In genomic region chr9:5899292-5899691, GRCh38 we compare ENCODE assay signal across 2 cellular contexts.
TF ChIP-seq lines count a peak whose summit lies in the region.

No MANE protein-coding gene starts in this region.

TF ChIP-seq in HepG2, 621 proteins besides CTCF, POLR2A, EP300 and RAD21:
- no peak for TF ChIP-seq ZNF772 (CRISPR knock-in tag; IDR thresholded peaks at IDR 0.05)
- no peak for TF ChIP-seq DBP (CRISPR knock-in tag; IDR thresholded peaks at IDR 0.05; ENCODE audit: not compliant biosample characterization)
- TF ChIP-seq ZNF280B (CRISPR knock-in tag; IDR thresholded peaks at IDR 0.05; ENCODE audit: borderline replicate concordance): no peak
- TF ChIP-seq ZNF18 (CRISPR knock-in tag; IDR thresholded peaks at IDR 0.05; ENCODE audit: insufficient replicate concordance): no peak
- peak; percentile 26; the same call in 1 of the 2 replicates for TF ChIP-seq SMC3 (IDR thresholded peaks at IDR 0.05; ENCODE audit: low read length)
- no peak for TF ChIP-seq ARNTL (CRISPR knock-in tag; IDR thresholded peaks at IDR 0.05)
- no peak for TF ChIP-seq ZNF235 (CRISPR knock-in tag; IDR thresholded peaks at IDR 0.05; ENCODE audit: borderline replicate concordance)
- peak; percentile 45; the same call in 1 of the 2 replicates for TF ChIP-seq EHMT2 (IDR thresholded peaks at IDR 0.05; ENCODE audit: borderline replicate concordance, low read depth, low read length)
- TF ChIP-seq NFE2 (CRISPR knock-in tag; IDR thresholded peaks at IDR 0.05): no peak
- TF ChIP-seq ZFYVE20 (CRISPR knock-in tag; IDR thresholded peaks at IDR 0.05; ENCODE audit: borderline replicate concordance, low read depth): no peak
- TF ChIP-seq KLF13 (CRISPR knock-in tag; IDR thresholded peaks at IDR 0.05): no peak
- TF ChIP-seq STAG1 (CRISPR knock-in tag; IDR thresholded peaks at IDR 0.05): peak; percentile 40

TF ChIP-seq in H1, 55 proteins besides CTCF, POLR2A, EP300 and RAD21:
- TF ChIP-seq RXRA (IDR thresholded peaks at IDR 0.05; ENCODE audit: insufficient read depth, low read depth, low read length) (no peak), SAP30 (IDR thresholded peaks at IDR 0.05; ENCODE audit: insufficient read depth, insufficient replicate concordance, low read length) (no peak), ATF3 (IDR thresholded peaks at IDR 0.05; ENCODE audit: insufficient read depth, low read depth, low read length) (no peak), JUND (IDR thresholded peaks at IDR 0.05; ENCODE audit: low read length) (no peak), CEBPB (IDR thresholded peaks at IDR 0.05; ENCODE audit: low read depth, low read length) (no peak)
TF ChIP-seq in H1: peak in this region for 0.
